Comparison of ENCODE assay signal across 13 cellular contexts in the genomic region with DNA sequence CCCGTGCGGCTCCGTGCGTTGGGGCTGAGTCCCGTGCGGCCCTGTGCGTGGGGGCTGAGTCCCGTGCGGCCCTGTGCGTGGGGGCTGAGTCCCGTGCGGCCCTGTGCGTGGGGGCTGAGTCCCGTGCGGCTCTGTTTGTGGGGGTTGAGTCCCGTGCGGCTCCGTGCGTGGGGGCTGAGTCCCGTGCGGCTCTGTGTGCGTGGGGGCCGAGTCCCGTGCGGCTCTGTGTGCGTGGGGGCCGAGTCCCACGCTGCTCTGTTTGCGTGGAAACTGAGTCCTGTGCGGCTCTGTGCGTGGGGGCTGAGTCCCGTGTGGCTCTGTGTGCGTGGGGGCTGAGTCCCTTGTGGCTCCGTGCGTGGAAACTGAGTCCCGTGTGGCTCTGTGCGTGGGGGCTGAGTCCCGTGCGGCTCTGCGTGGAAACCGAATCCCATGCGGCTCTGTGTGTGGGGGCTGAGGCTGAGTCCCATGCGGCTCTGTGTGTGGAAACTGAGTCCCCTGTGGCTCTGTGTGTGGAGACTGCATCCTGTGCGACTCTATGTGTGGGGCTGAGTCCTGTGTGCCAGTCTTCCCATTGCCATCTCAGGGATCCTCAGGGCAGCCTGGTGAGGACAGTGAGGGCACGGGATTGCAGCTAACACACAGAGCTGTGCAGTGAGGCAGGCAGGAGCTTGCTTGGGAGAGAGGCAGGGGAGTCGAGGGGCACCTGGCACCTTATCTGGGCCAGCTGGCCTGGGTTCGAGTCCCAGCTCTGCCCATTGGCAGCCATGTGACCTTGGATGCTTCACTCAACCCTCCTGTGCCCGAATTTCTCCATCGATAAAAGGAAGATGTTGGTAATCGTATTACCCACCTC. TPM values are rescaled to one million over a fixed set of nuclear protein-coding genes. Genes with fewer than 3 reads are reported as not detected.
"Had no signal": no experiment of that assay in that cellular context is flagged by ENCODE, and none has a peak within 500 bp of the region (broad histone marks: within the 10 kb centered on the region; RNA-seq: fewer than 3 reads in every experiment).

No MANE protein-coding gene starts in this region.

- H3K4me1 ChIP-seq: foreskin keratinocyte had no signal

- H3K36me3 ChIP-seq: brain microvascular endothelial cell, left lung, stomach had no signal

- H3K9me3 Mint-ChIP-seq: memory B cell; nephron progenitor cell; T-helper 1 cell treated with Interleukin-12 subunit alpha and Interleukin-12 subunit beta and Interleukin-4 antibody, amounts not matched to agents 30 μg/mL and 1 μg/mL, for 36 hours had no signal

- ATAC-seq: foreskin keratinocyte, SK-N-SH treated with all-trans-retinoic acid at 6 μM for 48 hours had no signal

- H3K27ac ChIP-seq: brain microvascular endothelial cell, foreskin keratinocyte, left lung had no signal

- H3K9me3 ChIP-seq: left lung, stomach had no signal

- H3K27me3 ChIP-seq: brain microvascular endothelial cell, foreskin keratinocyte, left lung, stomach had no signal

- H3K27ac Mint-ChIP-seq: memory B cell; nephron progenitor cell; T-helper 1 cell treated with Interleukin-12 subunit alpha and Interleukin-12 subunit beta and Interleukin-4 antibody, amounts not matched to agents 30 μg/mL and 1 μg/mL, for 36 hours had no signal

- H3K4me3 ChIP-seq: left lung, stomach had no signal

- DNase-seq: activated CD4-positive, alpha-beta T cell treated with anti-CD3 and anti-CD28 coated beads, Interleukin-2, amount 50 U/mL, for 1 hour; activated naive CD4-positive, alpha-beta T cell treated with anti-CD3 and anti-CD28 coated beads, Interleukin-2, amount 50 U/mL, for 16 hours; amniotic stem cell; brain microvascular endothelial cell; foreskin keratinocyte; left lung; nephron progenitor cell; stimulated activated CD4-positive, alpha-beta T cell treated with anti-CD3 and anti-CD28 coated beads, Interleukin-15, amount 100 ng/mL, for 24 hours; stimulated activated CD4-positive, alpha-beta T cell treated with anti-CD3 and anti-CD28 coated beads, Interleukin-4, amount 100 ng/mL, for 4 hours; stomach had no signal

- H3K4me3 Mint-ChIP-seq: memory B cell; nephron progenitor cell; T-helper 1 cell treated with Interleukin-12 subunit alpha and Interleukin-12 subunit beta and Interleukin-4 antibody, amounts not matched to agents 30 μg/mL and 1 μg/mL, for 36 hours had no signal

- H3K36me3 Mint-ChIP-seq: memory B cell had no signal

RNA-seq across cellular contexts. Expression of a gene that starts 44.5 kb away (rescaled TPM):
- total RNA-seq: foreskin keratinocyte had no signal
- polyA plus RNA-seq: foreskin keratinocyte had no signal
